In genomic region chr10:99172130-99172738, GRCh38 we compare ENCODE assay signal across 8 cellular contexts.
DNase-seq lines count a peak whose midpoint lies in the region; ATAC-seq and TF ChIP-seq lines count a peak whose summit lies in the region.

No MANE protein-coding gene starts in this region.

- peaks cover 2% of the 10 kb centered on the region for H3K27me3 Mint-ChIP-seq in GM23338 (ENCODE audit: insufficient read depth, low read depth, poor library complexity)
- no peaks in the 10 kb centered on the region for H3K27me3 Mint-ChIP-seq in activated CD4-positive, alpha-beta T cell treated with anti-CD3 and anti-CD28 coated beads, Interleukin-2, amount 10 ng/mL, durations not matched to agents 7 days and 5 days

- no peak overlapping the region for H3K4me3 Mint-ChIP-seq in GM23338
- H3K4me3 Mint-ChIP-seq in activated CD4-positive, alpha-beta T cell treated with anti-CD3 and anti-CD28 coated beads, Interleukin-2, amount 10 ng/mL, durations not matched to agents 7 days and 5 days, result no peak overlapping the region

- H3K27ac ChIP-seq in GM23338 (ENCODE audit: low read depth) (no peak overlapping the region), RWPE2 (ENCODE audit: poor library complexity, severe bottlenecking) (no peak overlapping the region), transverse colon (no peak overlapping the region)

- peak; percentile 53 for TF ChIP-seq CTCF in BE2C (IDR thresholded peaks at IDR 0.05; ENCODE audit: low read depth, low read length)
- peak; percentile 87 to 93 for TF ChIP-seq CTCF in GM23338 (conservative IDR thresholded peaks at IDR 0.05; ENCODE audit: low read depth in 2 of 2)
- peak; percentile 79 for TF ChIP-seq CTCF in RWPE2 (IDR thresholded peaks at IDR 0.05; ENCODE audit: poor library complexity, severe bottlenecking)
- peak; percentile 34 to 65 (median 48) for TF ChIP-seq CTCF in transverse colon (IDR thresholded peaks at IDR 0.05)

- H3K9me3 Mint-ChIP-seq in GM23338, result no peaks in the 10 kb centered on the region
- H3K9me3 Mint-ChIP-seq in activated CD4-positive, alpha-beta T cell treated with anti-CD3 and anti-CD28 coated beads, Interleukin-2, amount 10 ng/mL, durations not matched to agents 7 days and 5 days, result no peaks in the 10 kb centered on the region

- H2AFZ ChIP-seq in GM23338, result no peak overlapping the region

- no peaks in the 10 kb centered on the region for H4K20me1 ChIP-seq in GM23338 (replicated peaks; ENCODE audit: insufficient read depth)

- H3K79me2 ChIP-seq in GM23338 (replicated peaks; ENCODE audit: insufficient read depth), result no peaks in the 10 kb centered on the region

- H3F3A ChIP-seq in GM23338 (replicated peaks; ENCODE audit: low read depth), result no peaks in the 10 kb centered on the region

- H3K27me3 ChIP-seq in BE2C (no peaks in the 10 kb centered on the region), GM23338 (ENCODE audit: insufficient read depth) (no peaks in the 10 kb centered on the region), RWPE2 (ENCODE audit: insufficient read depth, poor library complexity, severe bottlenecking) (no peaks in the 10 kb centered on the region), transverse colon (peaks cover 3% of the 10 kb centered on the region)

- no peak for TF ChIP-seq POLR2A in transverse colon (IDR thresholded peaks at IDR 0.05)

- WGBS in transverse colon (ENCODE audit: low coverage in 1 of 2), 2 donors, result 0 to 39% methylated on average over 2 to 5 of the region's 5 CpGs

- no peak overlapping the region for H3K27ac Mint-ChIP-seq in GM23338
- H3K27ac Mint-ChIP-seq in activated CD4-positive, alpha-beta T cell treated with anti-CD3 and anti-CD28 coated beads, Interleukin-2, amount 10 ng/mL, durations not matched to agents 7 days and 5 days, result no peak overlapping the region

- no peaks in the 10 kb centered on the region for H3K36me3 ChIP-seq in BE2C
- no peaks in the 10 kb centered on the region for H3K36me3 ChIP-seq in GM23338 (ENCODE audit: insufficient read depth)
- no peaks in the 10 kb centered on the region for H3K36me3 ChIP-seq in RWPE2 (ENCODE audit: low read depth)
- H3K36me3 ChIP-seq in transverse colon, result no peaks in the 10 kb centered on the region

- H3K4me3 ChIP-seq in BE2C (ENCODE audit: low read depth, low read length) (no peak overlapping the region), GM23338 (no peak overlapping the region), RWPE2 (ENCODE audit: severe bottlenecking) (no peak overlapping the region), transverse colon (no peak overlapping the region)

- intact Hi-C loops in head of caudate nucleus (cut with DNase I), result no loop called here
- intact Hi-C loops in transverse colon (cut with DNase I; ENCODE audit: low total_unique reads), result loop anchor here (10.0 kb wide), 1 partner anchor 707 kb away; no protein-coding TSS in a partner anchor

- H3K4me1 Mint-ChIP-seq in GM23338, result peaks cover 10% of the 10 kb centered on the region; the same call in 2 of the 3 replicates
- no peaks in the 10 kb centered on the region for H3K4me1 Mint-ChIP-seq in activated CD4-positive, alpha-beta T cell treated with anti-CD3 and anti-CD28 coated beads, Interleukin-2, amount 10 ng/mL, durations not matched to agents 7 days and 5 days

- no peaks in the 10 kb centered on the region for H3K9me2 ChIP-seq in GM23338 (ENCODE audit: insufficient read depth)

- DNase-seq in BE2C (peak; percentile 19), GM23338 (ENCODE audit: low spot score) (peak; percentile 79), RWPE2 (ENCODE audit: low spot score) (no peak), head of caudate nucleus (peak; percentile 11 to 79 (median 51)), transverse colon (peak; percentile 34)
- no peak for DNase-seq in activated CD4-positive, alpha-beta T cell treated with anti-CD3 and anti-CD28 coated beads, Interleukin-2, amount 10 ng/mL, durations not matched to agents 7 days and 5 days

- no peaks in the 10 kb centered on the region for H3K9me3 ChIP-seq in BE2C
- H3K9me3 ChIP-seq in RWPE2 (ENCODE audit: severe bottlenecking), result no peaks in the 10 kb centered on the region
- H3K9me3 ChIP-seq in transverse colon, result no peaks in the 10 kb centered on the region

- no peaks in the 10 kb centered on the region for H3K36me3 Mint-ChIP-seq in GM23338 (ENCODE audit: low read depth)
- H3K36me3 Mint-ChIP-seq in activated CD4-positive, alpha-beta T cell treated with anti-CD3 and anti-CD28 coated beads, Interleukin-2, amount 10 ng/mL, durations not matched to agents 7 days and 5 days (ENCODE audit: low read depth), result no peaks in the 10 kb centered on the region

- ATAC-seq in GM23338, result peak; percentile 92
- peak; percentile 74 for ATAC-seq in RWPE2 (ENCODE audit: low read depth)
- ATAC-seq in HG03520 (IDR thresholded peaks at IDR 0.05; ENCODE audit: unreplicated experiment), result no peak
- ATAC-seq in HG03565 (IDR thresholded peaks at IDR 0.05; ENCODE audit: unreplicated experiment), result no peak

- H3K4me1 ChIP-seq in BE2C, result no peaks in the 10 kb centered on the region
- H3K4me1 ChIP-seq in GM23338 (ENCODE audit: insufficient read depth), result peaks cover 5% of the 10 kb centered on the region
- no peaks in the 10 kb centered on the region for H3K4me1 ChIP-seq in RWPE2 (ENCODE audit: insufficient read depth, poor library complexity, severe bottlenecking)
- H3K4me1 ChIP-seq in transverse colon, result no peaks in the 10 kb centered on the region

- in situ Hi-C loops in transverse colon (cut with MboI; ENCODE audit: low pct_ligation_motif_present in 1 of 4, low pct_unique_long_range_greater_than_20kb in 1 of 4, low sequenced_read_pairs in 3 of 4), result no loop called here

- POLR2A ChIA-PET in activated CD4-positive, alpha-beta T cell treated with anti-CD3 and anti-CD28 coated beads, Interleukin-2, amount 10 ng/mL, durations not matched to agents 7 days and 5 days (lab: Charles Lee), result no interaction called here

- CTCF ChIA-PET in activated CD4-positive, alpha-beta T cell treated with anti-CD3 and anti-CD28 coated beads, Interleukin-2, amount 10 ng/mL, durations not matched to agents 7 days and 5 days (lab: Charles Lee), result no interaction called here

- H3K4me2 ChIP-seq in GM23338, result no peak overlapping the region

- TF ChIP-seq EP300 in transverse colon (IDR thresholded peaks at IDR 0.05; ENCODE audit: low read depth), result no peak

TF ChIP-seq in GM23338, 12 proteins besides CTCF, POLR2A, EP300 and RAD21:
- no peak for TF ChIP-seq ZNF114 (CRISPR knock-in tag; IDR thresholded peaks at IDR 0.05)
- TF ChIP-seq ZNF462 (CRISPR knock-in tag; IDR thresholded peaks at IDR 0.05), result no peak
TF ChIP-seq in GM23338: peak in this region for 0.

Comparison
In these comparisons a context has a peak if more than half of its experiments do, and no peak if none do; other contexts are left out.
1. DNase-seq: peak in BE2C (single experiment), GM23338 (single experiment), head of caudate nucleus (42 of 42) and transverse colon (single experiment); none in RWPE2 (single experiment) and activated CD4-positive, alpha-beta T cell treated with anti-CD3 and anti-CD28 coated beads, Interleukin-2, amount 10 ng/mL, durations not matched to agents 7 days and 5 days (single experiment).
2. ATAC-seq: peak in GM23338 (single experiment) and RWPE2 (single experiment); none in HG03520 (single experiment) and HG03565 (single experiment).
3. Peak in every context shown above with its lines, with median percentiles within 50 percentile points of each other: CTCF ChIP-seq.